ENCODE assay signal across 11 cellular contexts in genomic region chr10:128068398-128069285, GRCh38. TPM values are rescaled to one million over a fixed set of nuclear protein-coding genes. Genes with fewer than 3 reads are reported as not detected.
DNase-seq lines count a peak whose midpoint lies in the region; ATAC-seq and TF ChIP-seq lines count a peak whose summit lies in the region.
"Had no signal": no experiment of that assay in that cellular context is flagged by ENCODE, and none has a peak within 500 bp of the region (broad histone marks: within the 10 kb centered on the region; RNA-seq: fewer than 3 reads in every experiment).

No MANE protein-coding gene starts in this region.

- no peaks in the 10 kb centered on the region for H3K27me3 ChIP-seq in Peyer's patch
- H3K27me3 ChIP-seq in neutrophil: no peaks in the 10 kb centered on the region
- H3K27me3 ChIP-seq: foreskin keratinocyte had no signal

- peak; percentile 69 for DNase-seq in NCI-H2171 treated with DMSO at 0.1 percent for 48 hours (lab: John Stamatoyannopoulos, UW)
- DNase-seq in NCI-H2171 (lab: John Stamatoyannopoulos, UW): no peak
- DNase-seq in Peyer's patch: peak in 2 of 3 donors; percentile 15 to 45
- DNase-seq in 8988T: no peak
- DNase-seq: GOT3 had no signal

- TF ChIP-seq POLR2A in Peyer's patch (IDR thresholded peaks at IDR 0.05): no peak

- H3K4me1 ChIP-seq in Peyer's patch: peaks cover 3 to 25% (median 20%) of the 10 kb centered on the region in 4 donors
- peaks cover 35 to 53% of the 10 kb centered on the region in 2 experiments for H3K4me1 ChIP-seq in neutrophil (ENCODE audit: control insufficient read depth in 1 of 2, insufficient read depth in 1 of 2, low read depth in 1 of 2, low read length in 1 of 2)

- H3K36me3 ChIP-seq in Peyer's patch (peaks cover 0 to 88% (median 0%) of the 10 kb centered on the region in 3 donors), neutrophil (peaks cover 99% of the 10 kb centered on the region)

- H3K9me3 ChIP-seq in Peyer's patch: no peaks in the 10 kb centered on the region
- H3K9me3 ChIP-seq in neutrophil: peaks cover 13% of the 10 kb centered on the region
- H3K9me3 ChIP-seq: thoracic aorta had no signal

- ATAC-seq in GM19438 (IDR thresholded peaks at IDR 0.05; ENCODE audit: low read depth, unreplicated experiment) (peak; percentile 2), GM18517 (IDR thresholded peaks at IDR 0.05; ENCODE audit: unreplicated experiment) (no peak), HG03342 (IDR thresholded peaks at IDR 0.05; ENCODE audit: unreplicated experiment) (no peak)

- no peak overlapping the region for H3K4me3 ChIP-seq in Peyer's patch
- H3K4me3 ChIP-seq in neutrophil (ENCODE audit: low read depth in 1 of 2, low read length in 1 of 2): no peak overlapping the region
- H3K4me3 ChIP-seq: thoracic aorta had no signal

- H3K27ac ChIP-seq in Peyer's patch (no peak overlapping the region), neutrophil (peak overlapping the region; percentile 98)
- H3K27ac ChIP-seq: foreskin keratinocyte, thoracic aorta had no signal

- TF ChIP-seq CTCF in Peyer's patch (IDR thresholded peaks at IDR 0.05) (no peak), neutrophil (IDR thresholded peaks at IDR 0.05) (no peak)

RNA-seq across cellular contexts. Expression of gene MKI67, which starts 57.6 kb away (rescaled TPM):
- 10 to 100 TPM; 11.9 to 74.3 (median 18.9) TPM for total RNA-seq in Peyer's patch

Comparison
In these comparisons a context has a peak if more than half of its experiments do, and no peak if none do; other contexts are left out.
1. DNase-seq: peak in NCI-H2171 treated with DMSO at 0.1 percent for 48 hours (single experiment) and Peyer's patch (2 of 3); none in NCI-H2171 (single experiment) and 8988T (single experiment).